ENCODE assay signal across 12 cellular contexts in genomic region chr3:130948929-130949328, GRCh38.
"Had no signal": no experiment of that assay in that cellular context is flagged by ENCODE, and none has a peak within 500 bp of the region (broad histone marks: within the 10 kb centered on the region; RNA-seq: fewer than 3 reads in every experiment).

No MANE protein-coding gene starts in this region.

- H3K27ac Mint-ChIP-seq: activated naive CD8-positive, alpha-beta T cell treated with anti-CD3 and anti-CD28 coated beads, Interleukin-2, amount 50 U/mL, for 24 hours had no signal

- H3K4me1 ChIP-seq: colonic mucosa, heart right ventricle, thyroid gland had no signal

- DNase-seq: activated CD4-positive, alpha-beta T cell treated with anti-CD3 and anti-CD28 coated beads for 1 hour; activated naive CD4-positive, alpha-beta T cell treated with Interleukin-2 at 50 U/mL for 16 hours; activated naive CD8-positive, alpha-beta T cell treated with anti-CD3 and anti-CD28 coated beads, Interleukin-2, amount 50 U/mL, for 24 hours; activated T-cell treated with anti-CD3 and anti-CD28 coated beads, Interleukin-2, amount 50 U/mL, for 48 hours; colonic mucosa; effector CD4-positive, alpha-beta T cell; heart right ventricle; islet precursor cell; stimulated activated CD4-positive, alpha-beta T cell treated with anti-CD3 and anti-CD28 coated beads, Interleukin-4, amount 100 ng/mL, for 24 hours; thyroid gland had no signal

- H3K27me3 ChIP-seq: colonic mucosa, heart right ventricle, thyroid gland had no signal

- H3K36me3 ChIP-seq: colonic mucosa had no signal

- H3K9me3 ChIP-seq: colonic mucosa, thyroid gland had no signal

- H3K4me3 Mint-ChIP-seq: activated naive CD8-positive, alpha-beta T cell treated with anti-CD3 and anti-CD28 coated beads, Interleukin-2, amount 50 U/mL, for 24 hours; neural crest cell had no signal

- H3K27ac ChIP-seq: colonic mucosa, heart right ventricle, thyroid gland had no signal

- H3K4me1 Mint-ChIP-seq: neural crest cell had no signal

- H3K27me3 Mint-ChIP-seq: activated naive CD8-positive, alpha-beta T cell treated with anti-CD3 and anti-CD28 coated beads, Interleukin-2, amount 50 U/mL, for 24 hours had no signal

- H3K4me3 ChIP-seq: colonic mucosa, heart right ventricle, thyroid gland had no signal

- ATAC-seq: activated naive CD8-positive, alpha-beta T cell treated with anti-CD3 and anti-CD28 coated beads, Interleukin-2, amount 50 U/mL, for 24 hours; heart right ventricle; left lobe of liver had no signal

- H3K9me3 Mint-ChIP-seq: activated naive CD8-positive, alpha-beta T cell treated with anti-CD3 and anti-CD28 coated beads, Interleukin-2, amount 50 U/mL, for 24 hours had no signal
